8 cellular contexts compared by ENCODE assay signal in the genomic region with DNA sequence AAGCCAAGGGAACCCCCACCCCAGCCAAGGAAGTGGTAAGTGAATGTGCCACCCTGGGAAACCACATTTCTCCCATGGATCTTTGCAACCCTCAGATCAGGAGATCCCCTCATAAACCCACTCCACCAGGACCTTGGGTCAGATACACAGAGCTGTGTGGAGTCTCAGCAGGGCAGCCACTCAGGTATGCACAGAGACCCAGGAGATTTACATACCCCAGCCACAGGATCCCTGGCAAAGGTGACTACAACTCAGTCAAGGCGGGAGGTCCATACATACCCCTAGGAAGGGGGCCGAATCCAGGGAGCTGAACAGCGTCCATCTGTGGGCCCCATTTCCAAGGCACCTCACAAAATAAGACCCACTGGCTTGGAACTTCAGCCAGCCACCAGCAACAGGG.
"Had no signal": no experiment of that assay in that cellular context is flagged by ENCODE, and none has a peak within 500 bp of the region (broad histone marks: within the 10 kb centered on the region; RNA-seq: fewer than 3 reads in every experiment).

No MANE protein-coding gene starts in this region.

- H2AFZ ChIP-seq: GM23248 had no signal

- H3K4me3 Mint-ChIP-seq: IgD-negative memory B cell had no signal

- H3K36me3 Mint-ChIP-seq: IgD-negative memory B cell had no signal

- H3K4me3 ChIP-seq: GM23248 had no signal

- H3K27me3 Mint-ChIP-seq: IgD-negative memory B cell had no signal

- H3K27ac ChIP-seq: GM23248, KMS-11 had no signal

- ATAC-seq: HepG2 had no signal

- FAIRE-seq: HepG2, HTR-8/SVneo had no signal

- H3K4me1 Mint-ChIP-seq: IgD-negative memory B cell had no signal

- H3K9ac ChIP-seq: GM23248, KMS-11 had no signal

- DNase-seq: GM23248, H7, HCEC 1CT, KBM-7 had no signal

- H3K4me2 ChIP-seq: KMS-11 had no signal

- H3K27ac Mint-ChIP-seq: IgD-negative memory B cell had no signal
